1 cellular context compared by ENCODE assay signal in genomic region chr2:127674241-127675209, GRCh38.
A peak's percentile ranks its signal among the peaks of the same experiment; 100 is the strongest.
TF ChIP-seq lines count a peak whose summit lies in the region.

No MANE protein-coding gene starts in this region.

TF ChIP-seq in Ishikawa, 13 proteins besides CTCF, POLR2A, EP300 and RAD21 (continued from another document):
- TF ChIP-seq, protein P1, sequence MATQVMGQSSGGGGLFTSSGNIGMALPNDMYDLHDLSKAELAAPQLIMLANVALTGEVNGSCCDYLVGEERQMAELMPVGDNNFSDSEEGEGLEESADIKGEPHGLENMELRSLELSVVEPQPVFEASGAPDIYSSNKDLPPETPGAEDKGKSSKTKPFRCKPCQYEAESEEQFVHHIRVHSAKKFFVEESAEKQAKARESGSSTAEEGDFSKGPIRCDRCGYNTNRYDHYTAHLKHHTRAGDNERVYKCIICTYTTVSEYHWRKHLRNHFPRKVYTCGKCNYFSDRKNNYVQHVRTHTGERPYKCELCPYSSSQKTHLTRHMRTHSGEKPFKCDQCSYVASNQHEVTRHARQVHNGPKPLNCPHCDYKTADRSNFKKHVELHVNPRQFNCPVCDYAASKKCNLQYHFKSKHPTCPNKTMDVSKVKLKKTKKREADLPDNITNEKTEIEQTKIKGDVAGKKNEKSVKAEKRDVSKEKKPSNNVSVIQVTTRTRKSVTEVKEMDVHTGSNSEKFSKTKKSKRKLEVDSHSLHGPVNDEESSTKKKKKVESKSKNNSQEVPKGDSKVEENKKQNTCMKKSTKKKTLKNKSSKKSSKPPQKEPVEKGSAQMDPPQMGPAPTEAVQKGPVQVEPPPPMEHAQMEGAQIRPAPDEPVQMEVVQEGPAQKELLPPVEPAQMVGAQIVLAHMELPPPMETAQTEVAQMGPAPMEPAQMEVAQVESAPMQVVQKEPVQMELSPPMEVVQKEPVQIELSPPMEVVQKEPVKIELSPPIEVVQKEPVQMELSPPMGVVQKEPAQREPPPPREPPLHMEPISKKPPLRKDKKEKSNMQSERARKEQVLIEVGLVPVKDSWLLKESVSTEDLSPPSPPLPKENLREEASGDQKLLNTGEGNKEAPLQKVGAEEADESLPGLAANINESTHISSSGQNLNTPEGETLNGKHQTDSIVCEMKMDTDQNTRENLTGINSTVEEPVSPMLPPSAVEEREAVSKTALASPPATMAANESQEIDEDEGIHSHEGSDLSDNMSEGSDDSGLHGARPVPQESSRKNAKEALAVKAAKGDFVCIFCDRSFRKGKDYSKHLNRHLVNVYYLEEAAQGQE (IDR thresholded peaks at IDR 0.05; ENCODE audit: low read depth): no peak
- peak; percentile 56 for TF ChIP-seq TEAD4 (IDR thresholded peaks at IDR 0.05)
- no peak for TF ChIP-seq TAF1 (IDR thresholded peaks at IDR 0.05; ENCODE audit: low read depth)
- peak; percentile 62 for TF ChIP-seq NFIC (IDR thresholded peaks at IDR 0.05)
- no peak for TF ChIP-seq TCF12 (IDR thresholded peaks at IDR 0.05; ENCODE audit: low read depth)
- no peak for TF ChIP-seq CEBPB (IDR thresholded peaks at IDR 0.05)
- TF ChIP-seq ZBTB7A (IDR thresholded peaks at IDR 0.05; ENCODE audit: low read depth): peak; percentile 79
- TF ChIP-seq, protein P2, sequence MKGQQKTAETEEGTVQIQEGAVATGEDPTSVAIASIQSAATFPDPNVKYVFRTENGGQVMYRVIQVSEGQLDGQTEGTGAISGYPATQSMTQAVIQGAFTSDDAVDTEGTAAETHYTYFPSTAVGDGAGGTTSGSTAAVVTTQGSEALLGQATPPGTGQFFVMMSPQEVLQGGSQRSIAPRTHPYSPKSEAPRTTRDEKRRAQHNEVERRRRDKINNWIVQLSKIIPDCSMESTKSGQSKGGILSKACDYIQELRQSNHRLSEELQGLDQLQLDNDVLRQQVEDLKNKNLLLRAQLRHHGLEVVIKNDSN (IDR thresholded peaks at IDR 0.05): no peak
